ENCODE assay signal across 23 cellular contexts in the genomic region with DNA sequence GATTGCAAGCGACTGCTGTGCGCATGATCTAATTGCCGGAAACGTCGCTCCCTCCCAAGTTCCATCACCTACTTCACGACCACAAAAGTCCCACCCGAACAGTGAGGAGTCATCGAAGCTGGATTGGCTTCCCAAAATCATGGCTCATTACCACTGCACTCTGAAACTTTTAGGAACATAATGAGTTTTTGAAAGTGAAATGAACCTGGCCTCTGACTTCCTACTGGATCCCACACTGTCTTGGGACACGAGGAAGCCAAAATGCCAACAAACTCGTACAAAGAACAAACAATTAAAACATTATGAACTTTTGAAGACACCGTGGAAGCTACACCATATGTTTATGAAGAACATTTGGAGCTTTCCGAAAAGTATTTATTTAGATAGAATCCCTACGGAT.
"Had no signal": no experiment of that assay in that cellular context is flagged by ENCODE, and none has a peak within 500 bp of the region (broad histone marks: within the 10 kb centered on the region; RNA-seq: fewer than 3 reads in every experiment).

No MANE protein-coding gene starts in this region.

- H3K4me1 ChIP-seq: colonic mucosa, esophagus squamous epithelium, foreskin keratinocyte, gastrocnemius medialis, gastroesophageal sphincter had no signal

- H3K9me3 ChIP-seq: colonic mucosa, esophagus squamous epithelium, gastrocnemius medialis, gastroesophageal sphincter, heart left ventricle had no signal

- H3K27ac ChIP-seq: colonic mucosa, coronary artery, dorsolateral prefrontal cortex, epithelial cell of prostate, esophagus squamous epithelium, foreskin keratinocyte, gastrocnemius medialis, gastroesophageal sphincter, heart left ventricle, heart right ventricle had no signal

- DNase-seq: colonic mucosa; cortex of kidney; dermis blood vessel endothelial cell; dorsolateral prefrontal cortex; effector CD4-positive, alpha-beta T cell; effector CD8-positive, alpha-beta T cell; effector memory CD4-positive, alpha-beta T cell; effector memory CD8-positive, alpha-beta T cell; endodermal cell; erythroblast; esophagus squamous epithelium; foreskin fibroblast; foreskin keratinocyte; foreskin melanocyte; gastrocnemius medialis; glutamatergic neuron; head of caudate nucleus; heart left ventricle; heart right ventricle had no signal

- ATAC-seq: effector memory CD8-positive, alpha-beta T cell; esophagus mucosa; foreskin keratinocyte; gastrocnemius medialis; gastroesophageal sphincter; heart left ventricle; heart right ventricle had no signal

- H3K36me3 ChIP-seq: colonic mucosa, esophagus squamous epithelium, gastrocnemius medialis, gastroesophageal sphincter, heart left ventricle, heart right ventricle had no signal

- H3K27me3 ChIP-seq: colonic mucosa, esophagus squamous epithelium, foreskin keratinocyte, gastrocnemius medialis, gastroesophageal sphincter, heart left ventricle, heart right ventricle had no signal

- H3K4me3 ChIP-seq: colonic mucosa, coronary artery, dorsolateral prefrontal cortex, esophagus squamous epithelium, gastrocnemius medialis, gastroesophageal sphincter, heart left ventricle, heart right ventricle had no signal
